ENCODE assay signal across 7 cellular contexts in genomic region chrX:103310592-103311400, GRCh38.
DNase-seq lines count a peak whose midpoint lies in the region; ATAC-seq lines count a peak whose summit lies in the region.

BEX2 (minus strand) TSS chrX:103310990; CDS start chrX:103309976, 1,014 bp downstream.

- no peaks in the 10 kb centered on the region for H3K9me3 ChIP-seq in mucosa of stomach (ENCODE audit: control insufficient read depth, low read length)

- H3K27me3 ChIP-seq in mucosa of stomach (ENCODE audit: control insufficient read depth, insufficient read depth, low read length) = peaks cover 8% of the 10 kb centered on the region

- peak; percentile 34 for DNase-seq in NCI-H345 treated with DMSO at 0.1 percent for 48 hours (lab: John Stamatoyannopoulos, UW; ENCODE audit: unreplicated experiment)
- DNase-seq in activated CD8-positive, alpha-beta memory T cell treated with anti-CD3 and anti-CD28 coated beads, Interleukin-2, amount 50 U/mL, for 4 hours = peak; percentile 85
- peak; percentile 14 for DNase-seq in epithelial cell of prostate (ENCODE audit: low read depth, low spot score)
- peak; percentile 67 to 70 for DNase-seq in stimulated activated CD8-positive, alpha-beta memory T cell treated with anti-CD3 and anti-CD28 coated beads, Interleukin-4, amount 100 ng/mL, for 4 hours (ENCODE audit: low read depth in 2 of 2, low spot score in 1 of 2)

- no peak within 1 kb of the TSS for H3K4me3 ChIP-seq in mucosa of stomach (ENCODE audit: low read length)

- no peaks in the 10 kb centered on the region for H3K4me1 ChIP-seq in mucosa of stomach (ENCODE audit: control insufficient read depth, insufficient read depth, low read length)

- peak within 1 kb of the TSS; percentile 65 for H3K9ac ChIP-seq in mucosa of stomach (ENCODE audit: low read length)

- ATAC-seq in GM18867 (IDR thresholded peaks at IDR 0.05; ENCODE audit: unreplicated experiment) = peak; percentile 98
- ATAC-seq in HG03060 (IDR thresholded peaks at IDR 0.05; ENCODE audit: low read depth, unreplicated experiment) = peak; percentile 88

- H3K36me3 ChIP-seq in mucosa of stomach (ENCODE audit: control insufficient read depth, insufficient read depth, low read length) = no peaks in the 10 kb centered on the region

- no peak within 1 kb of the TSS for H3K27ac ChIP-seq in epithelial cell of prostate

Comparison
In these comparisons a context has a peak if more than half of its experiments do, and no peak if none do; other contexts are left out.
1. DNase-seq: peak in every context shown above with its lines; median percentile 85 in activated CD8-positive, alpha-beta memory T cell treated with anti-CD3 and anti-CD28 coated beads, Interleukin-2, amount 50 U/mL, for 4 hours; 68 in stimulated activated CD8-positive, alpha-beta memory T cell treated with anti-CD3 and anti-CD28 coated beads, Interleukin-4, amount 100 ng/mL, for 4 hours; 34 in NCI-H345 treated with DMSO at 0.1 percent for 48 hours; 14 in epithelial cell of prostate.